In genomic region chr2:38362223-38362622, GRCh38 we compare ENCODE assay signal across 15 cellular contexts. TPM values are rescaled to one million over a fixed set of nuclear protein-coding genes. Genes with fewer than 3 reads are reported as not detected.
DNase-seq lines count a peak whose midpoint lies in the region; ATAC-seq, FAIRE-seq and TF ChIP-seq lines count a peak whose summit lies in the region.
"Had no signal": no experiment of that assay in that cellular context is flagged by ENCODE, and none has a peak within 500 bp of the region (broad histone marks: within the 10 kb centered on the region; RNA-seq: fewer than 3 reads in every experiment).

No MANE protein-coding gene starts in this region.

- in situ Hi-C loops in GM12878 (cut with MboI) = no loop called here

- 0 out of 4 replicates have a peak, but pooled peaks cover 0 to 1% of the 10 kb centered on the region in 2 experiments for H3K36me3 ChIP-seq in GM12878 (ENCODE audit: control insufficient read depth in 2 of 2, insufficient read depth in 2 of 2, low read length in 1 of 2)
- no peaks in the 10 kb centered on the region for H3K36me3 ChIP-seq in left lung
- peaks cover 0 to 8% (median 8%) of the 10 kb centered on the region in 4 donors for H3K36me3 ChIP-seq in stomach

- BruUV-seq in Calu3 (replicated peaks; lab: Mats Ljungman, UMichigan) = no TSS peak
- no TSS peak for BruUV-seq in GM12878 (replicated peaks; lab: Mats Ljungman, UMichigan)

- FAIRE-seq in GM12878 (lab: Jason Lieb, UNC) = no peak
- FAIRE-seq: GM18507 had no signal

- TF ChIP-seq RAD21 in GM12878 (IDR thresholded peaks at IDR 0.05; ENCODE audit: insufficient read depth, low read depth, low read length) = no peak

- H3K4me1 Mint-ChIP-seq in Calu3 (ENCODE audit: low read depth, unreplicated experiment) = peaks cover 46% of the 10 kb centered on the region

- H3K27me3 ChIP-seq in GM12878 (replicated peaks in 1 of 2; ENCODE audit: control insufficient read depth in 2 of 2, insufficient read depth in 2 of 2, low read length in 1 of 2) (no peaks in the 10 kb centered on the region), left lung (no peaks in the 10 kb centered on the region), stomach (no peaks in the 10 kb centered on the region)

- TF ChIP-seq CTCF in Calu3 (IDR thresholded peaks at IDR 0.05; ENCODE audit: unreplicated experiment) = no peak
- no peak for TF ChIP-seq CTCF in GM12878 (IDR thresholded peaks at IDR 0.05 in 2 of 3, conservative IDR thresholded peaks at IDR 0.05 in 1 of 3; ENCODE audit: control insufficient read depth in 2 of 3, extremely low read depth in 1 of 3, insufficient read depth in 1 of 3, low read depth in 3 of 3, low read length in 3 of 3)
- TF ChIP-seq CTCF in left lung (IDR thresholded peaks at IDR 0.05) = no peak
- TF ChIP-seq CTCF in stomach (IDR thresholded peaks at IDR 0.05) = no peak

- DNase-seq in Calu3 = no peak
- no peak for DNase-seq in GM12878 (ENCODE audit: low read depth, low spot score)
- DNase-seq in left lung = no peak
- no peak for DNase-seq in stomach
- DNase-seq in NCI-H2227 (lab: John Stamatoyannopoulos, UW; ENCODE audit: unreplicated experiment) = no peak
- no peak for DNase-seq in pons (ENCODE audit: low spot score)
- DNase-seq in LoVo (ENCODE audit: low spot score) = no peak
- DNase-seq: Caco-2; CD8-positive, alpha-beta memory T cell; DMS 273 treated with DMSO at 0.1 percent for 48 hours; GM23248; IMR-90 had no signal

- intact Hi-C loops in Calu3 (cut with micrococcal nuclease; ENCODE audit: unreplicated experiment) (no loop called here), GM12878 (cut with micrococcal nuclease; ENCODE audit: unreplicated experiment) (no loop called here), left lung (cut with DNase I) (no loop called here), stomach (cut with DNase I; ENCODE audit: low total_unique reads) (no loop called here)

- H3K36me3 Mint-ChIP-seq in Calu3 (ENCODE audit: insufficient read depth, unreplicated experiment) = peaks cover 28% of the 10 kb centered on the region

- ATAC-seq in GM12878 = peak; percentile 30
- ATAC-seq in left lung = peak; percentile 67
- ATAC-seq: HCT116 had no signal

- peak overlapping the region; percentile 17 for H3K4me3 Mint-ChIP-seq in Calu3 (ENCODE audit: low read depth, unreplicated experiment)
- H3K4me3 Mint-ChIP-seq: CD14-positive monocyte; CD8-positive, alpha-beta memory T cell had no signal

- no peaks in the 10 kb centered on the region for H3K9me3 Mint-ChIP-seq in Calu3 (ENCODE audit: low read depth, unreplicated experiment)
- H3K9me3 Mint-ChIP-seq: CD14-positive monocyte; CD8-positive, alpha-beta memory T cell had no signal

- CTCF ChIA-PET in Calu3 (lab: Charles Lee) (interaction anchor here (0.8 to 1.3 kb wide), 3 partner anchors 19 to 146 kb away, joined by 3 to 9 read pairs (median 3); no protein-coding TSS in a partner anchor), GM12878 (lab: Yijun Ruan, JAX) (interaction anchor here (0.6 to 1.8 kb wide), 3 partner anchors 12 to 157 kb away, joined by 3 to 8 read pairs (median 3); no protein-coding TSS in a partner anchor)

- H3K4me3 ChIP-seq in GM12878 = no peak overlapping the region
- H3K4me3 ChIP-seq in left lung = no peak overlapping the region
- no peak overlapping the region for H3K4me3 ChIP-seq in stomach
- H3K4me3 ChIP-seq: GM23248 had no signal

- H3K4me2 ChIP-seq in GM12878 (ENCODE audit: control insufficient read depth, insufficient read depth) = no peak overlapping the region

- SMC1A ChIA-PET in GM12878 (lab: Charles Lee; ENCODE audit: uncharacterized antibody, unreplicated experiment) = interaction anchor here (1.3 to 4.1 kb wide), 3 partner anchors 8 to 78 kb away, joined by 3 to 30 read pairs (median 17); no protein-coding TSS in a partner anchor

- no peak overlapping the region for H3K9ac ChIP-seq in GM12878 (ENCODE audit: control insufficient read depth, insufficient read depth, low read length)
- H3K9ac ChIP-seq: GM23248 had no signal

- no peaks in the 10 kb centered on the region for H3K27me3 Mint-ChIP-seq in Calu3 (ENCODE audit: unreplicated experiment)

- TF ChIP-seq POLR2A in GM12878 (IDR thresholded peaks at IDR 0.05; ENCODE audit: low read depth, low read length) (no peak), stomach (IDR thresholded peaks at IDR 0.05) (no peak)

- no peaks in the 10 kb centered on the region for H3K9me3 ChIP-seq in GM12878 (replicated peaks; ENCODE audit: control insufficient read depth, insufficient read depth, low read length)
- H3K9me3 ChIP-seq in left lung = no peaks in the 10 kb centered on the region
- no peaks in the 10 kb centered on the region for H3K9me3 ChIP-seq in stomach
- H3K9me3 ChIP-seq: Caco-2 had no signal

- no peak overlapping the region for H2AFZ ChIP-seq in GM12878 (ENCODE audit: control insufficient read depth, low read depth, low read length)
- H2AFZ ChIP-seq: GM23248 had no signal

- H3K27ac Mint-ChIP-seq in Calu3 (ENCODE audit: unreplicated experiment) = no peak overlapping the region

- RAD21 ChIA-PET in GM12878 (lab: Charles Lee; ENCODE audit: unreplicated experiment) = no interaction called here

- peaks cover 58% of the 10 kb centered on the region for H3K79me2 ChIP-seq in GM12878 (ENCODE audit: control insufficient read depth, insufficient read depth, low read length)

- WGBS in GM12878 (ENCODE audit: insufficient coverage, insufficient replicate concordance, low lambda C conversion rate, missing lambda C conversion rate) = 96% methylated on average over 2 of the region's 2 CpGs
- 12 to 34% (median 26%) methylated on average over 2 of the region's 2 CpGs for WGBS in stomach, 5 donors

- H3K27ac ChIP-seq in GM12878 (ENCODE audit: control insufficient read depth, insufficient read depth) (no peak overlapping the region), left lung (no peak overlapping the region), stomach (peak overlapping the region in 3 of 5 donors; percentile 30 to 40 (median 31))
- H3K27ac ChIP-seq: GM23248 had no signal

- no peaks in the 10 kb centered on the region; the same call in 1 of the 2 replicates for H3K4me1 ChIP-seq in GM12878 (ENCODE audit: control insufficient read depth, insufficient read depth, low read length)
- peaks cover 8 to 23% of the 10 kb centered on the region in 2 donors for H3K4me1 ChIP-seq in left lung
- peaks cover 6 to 61% (median 38%) of the 10 kb centered on the region in 4 donors for H3K4me1 ChIP-seq in stomach
- H3K4me1 ChIP-seq: Caco-2 had no signal

- TF ChIP-seq EP300 in GM12878 (IDR thresholded peaks at IDR 0.05; ENCODE audit: borderline replicate concordance in 1 of 2, control insufficient read depth in 1 of 2, low read depth in 2 of 2, low read length in 2 of 2) (no peak), stomach (IDR thresholded peaks at IDR 0.05) (no peak)

- POLR2A ChIA-PET in GM12878 (lab: Charles Lee) = interaction anchor here (0.9 to 1.3 kb wide), 2 partner anchors 14 to 18 kb away, joined by 3 to 5 read pairs; no protein-coding TSS in a partner anchor

- H4K20me1 ChIP-seq in GM12878 (ENCODE audit: control insufficient read depth, insufficient read depth) = no peaks in the 10 kb centered on the region

TF ChIP-seq in GM12878, 131 proteins besides CTCF, POLR2A, EP300 and RAD21 (continues in another document):
- TF ChIP-seq NR2C1 (IDR thresholded peaks at IDR 0.05) = no peak
- no peak for TF ChIP-seq HDAC6 (IDR thresholded peaks at IDR 0.05; ENCODE audit: unreplicated experiment)
- no peak for TF ChIP-seq PML (IDR thresholded peaks at IDR 0.05; ENCODE audit: low read length)
- no peak for TF ChIP-seq SMAD1 (IDR thresholded peaks at IDR 0.05; ENCODE audit: low read depth, partially characterized antibody)
- no peak for TF ChIP-seq BCL11A (IDR thresholded peaks at IDR 0.05; ENCODE audit: low read depth, low read length)
- TF ChIP-seq POLR2AphosphoS2 (IDR thresholded peaks at IDR 0.05; ENCODE audit: low read depth, low read length) = no peak
- TF ChIP-seq SPI1 (IDR thresholded peaks at IDR 0.05; ENCODE audit: borderline replicate concordance, insufficient read depth, low read depth, low read length) = no peak
- TF ChIP-seq SREBF1 (IDR thresholded peaks at IDR 0.05; ENCODE audit: low read length) = no peak
- TF ChIP-seq CBFB (IDR thresholded peaks at IDR 0.05; ENCODE audit: low read depth) = no peak
- TF ChIP-seq NRF1 (conservative IDR thresholded peaks at IDR 0.05; ENCODE audit: low read depth, low read length) = no peak
- no peak for TF ChIP-seq SMC3 (IDR thresholded peaks at IDR 0.05; ENCODE audit: borderline replicate concordance, low read length)

RNA-seq across cellular contexts. Expression of gene ATL2, which starts 14.8 kb away (rescaled TPM):
- total RNA-seq in Calu3 (2022) (118 and 129 TPM in 2 replicates), GM12878 (2014; rRNA removed) (49.6 and 60.7 TPM in 2 replicates), GM12878 (2014; rRNA removed; fragmentation: Illumina TruSeq; extraction: Trizol) (44.7 and 51.5 TPM in 2 replicates), GM12878 (2021) (44.4 and 48.2 TPM in 2 replicates), left lung (10 to 100 TPM; 42.2 to 51.9 TPM), stomach (100 to 1,000 TPM in 3 of 5 donors, 10 to 100 TPM in 2; 52.7 to 462 (median 102) TPM)
- total RNA-seq in GM12878 (2013; cell fraction: nucleolus; rRNA removed) = 377 and 379 TPM in 2 replicates
- polyA plus RNA-seq in GM12878 (2011; ENCODE audit: low read depth) = 15.7 TPM
- polyA plus RNA-seq in GM12878 (2011; rRNA removed) (49.6 and 68.7 TPM in 2 replicates), GM12878 (2014; fragmentation: Illumina TruSeq; extraction: Trizol) (43.3 and 53.6 TPM in 2 replicates), GM12878 (2014; fragmentation: Nextera tagmentation; extraction: Ambion mirVana) (10 to 100 TPM in 1 of 2 experiments, 1 to 10 TPM in 1; 8.6 to 12.6 TPM), GM12878 (2014; rRNA removed) (40.2 and 40.7 TPM in 2 replicates), GM12878 (2016; fragmentation: Nextera tagmentation; extraction: Ambion mirVana) (10 to 100 TPM; 33.2 to 34.5 TPM), stomach (10 to 100 TPM in 1 of 3 donors, 1 to 10 TPM in 2; 8.4 to 42.0 (median 8.9) TPM)
- polyA plus RNA-seq in GM12878 (2011; cell fraction: cytosol; rRNA removed) = 35.8 and 40.6 TPM in 2 replicates
- polyA plus RNA-seq in GM12878 (2011; cell fraction: nucleus; rRNA removed) = 71.5 and 131 TPM in 2 replicates
- polyA plus RNA-seq in GM12878 (2012) = 19.0 and 27.1 TPM in 2 replicates
- polyA minus RNA-seq in GM12878 (2011; rRNA and poly(A)+ RNA removed) = 33.8 and 61.5 TPM in 2 replicates
- 16.3 and 19.1 TPM in 2 replicates for polyA minus RNA-seq in GM12878 (2011; cell fraction: cytosol; rRNA and poly(A)+ RNA removed)
- polyA minus RNA-seq in GM12878 (2011; cell fraction: nucleus; rRNA and poly(A)+ RNA removed) = 62.7 and 96.7 TPM in 2 replicates

Comparison
In these comparisons a context has a peak if more than half of its experiments do, and no peak if none do; other contexts are left out.
1. H3K27ac ChIP-seq: peak in stomach (3 of 5); none in GM12878 (single experiment) and left lung (0 of 2).